Comparison of ENCODE assay signal across 17 cellular contexts in the genomic region with DNA sequence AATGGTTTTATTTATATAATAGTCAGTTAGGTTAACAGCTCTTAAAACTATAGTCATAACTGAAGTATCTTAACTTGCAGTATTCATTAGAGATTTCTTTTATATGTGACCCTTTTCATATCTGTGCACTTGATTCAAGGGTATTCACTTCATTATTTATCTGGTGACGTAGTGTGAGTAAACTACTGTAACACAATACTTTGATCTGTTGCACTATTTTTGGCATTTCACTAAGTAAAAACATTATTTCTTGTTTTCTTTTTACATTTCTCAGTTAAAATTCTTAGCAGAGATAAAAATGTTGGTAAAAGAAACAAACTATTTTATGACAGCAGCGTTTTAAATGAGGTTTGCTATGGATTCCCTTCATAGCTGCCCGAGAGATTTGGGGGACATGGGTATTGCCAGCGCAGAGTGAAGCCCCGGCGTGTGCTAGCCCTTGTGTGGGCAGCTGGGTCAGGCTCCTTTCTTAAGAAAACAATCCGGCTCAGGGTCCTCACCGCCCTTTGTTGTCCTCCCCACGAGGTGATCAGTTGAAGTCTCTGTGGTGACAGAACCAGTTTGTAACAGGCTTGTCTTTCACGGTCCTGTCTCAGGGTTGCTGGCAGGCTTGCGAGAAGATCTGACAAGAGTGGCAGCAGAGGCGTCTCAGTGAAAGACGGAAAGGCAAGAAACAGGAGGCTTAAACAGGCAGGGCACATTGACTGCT.
DNase-seq lines count a peak whose midpoint lies in the region; TF ChIP-seq lines count a peak whose summit lies in the region.
"Had no signal": no experiment of that assay in that cellular context is flagged by ENCODE, and none has a peak within 500 bp of the region (broad histone marks: within the 10 kb centered on the region; RNA-seq: fewer than 3 reads in every experiment).

No MANE protein-coding gene starts in this region.

- H3K27me3 ChIP-seq in Loucy (ENCODE audit: insufficient read depth, low read length, poor library complexity, severe bottlenecking) (no peaks in the 10 kb centered on the region), testis (no peaks in the 10 kb centered on the region)

- peak overlapping the region; percentile 15 for H3K4me2 ChIP-seq in Loucy (ENCODE audit: low read depth, low read length, poor library complexity, severe bottlenecking)
- H3K4me2 ChIP-seq: PC-9 had no signal

- no peak for DNase-seq in coronary artery (ENCODE audit: low spot score)
- peak; percentile 24 for DNase-seq in midbrain (lab: John Stamatoyannopoulos, UW)
- DNase-seq in testis: peak; percentile 16
- no peak for DNase-seq in DMS53 treated with DMSO at 0.1 percent for 48 hours (lab: John Stamatoyannopoulos, UW; ENCODE audit: unreplicated experiment)
- DNase-seq in occipital lobe (lab: John Stamatoyannopoulos, UW): no peak
- no peak for DNase-seq in SHP77 (lab: John Stamatoyannopoulos, UW)
- DNase-seq in stimulated activated CD4-positive, alpha-beta T cell treated with anti-CD3 and anti-CD28 coated beads, Interleukin-4, amount 100 ng/mL, for 1 hour: no peak
- DNase-seq: activated CD4-positive, CD25-positive, alpha-beta regulatory T cell treated with anti-CD3 and anti-CD28 coated beads, Interleukin-2, amount 50 U/mL, for 72 hours; activated naive CD8-positive, alpha-beta T cell treated with anti-CD3 and anti-CD28 coated beads for 36 hours; DMS153; H7; NCI-H510A treated with DMSO at 0.1 percent for 48 hours; PC-9; stimulated activated CD4-positive, alpha-beta T cell treated with anti-CD3 and anti-CD28 coated beads, Interleukin-15, amount 100 ng/mL, for 24 hours; SW 1271 had no signal

- WGBS in testis, 2 donors: 65 to 67% methylated on average over 13 of the region's 13 CpGs

- no peak overlapping the region for H3K9ac ChIP-seq in Loucy (ENCODE audit: low read depth, low read length, poor library complexity, severe bottlenecking)

- intact Hi-C loops in testis (cut with DNase I; ENCODE audit: low total_unique reads): no loop called here

- no peak for TF ChIP-seq CTCF in Loucy (conservative IDR thresholded peaks at IDR 0.05; ENCODE audit: low read length)
- no peak for TF ChIP-seq CTCF in coronary artery (IDR thresholded peaks at IDR 0.05)
- no peak for TF ChIP-seq CTCF in testis (IDR thresholded peaks at IDR 0.05)

- peak overlapping the region in 1 of 2 donors; percentile 60 for H3K27ac ChIP-seq in coronary artery
- no peak overlapping the region for H3K27ac ChIP-seq in testis
- H3K27ac ChIP-seq: ovary, PC-9 had no signal

- no peaks in the 10 kb centered on the region for H3K9me2 ChIP-seq in Loucy (replicated peaks; ENCODE audit: low read depth, low read length)

- TF ChIP-seq POLR2A in testis (IDR thresholded peaks at IDR 0.05): no peak

- no peaks in the 10 kb centered on the region for H3K79me2 ChIP-seq in Loucy (ENCODE audit: insufficient read depth, low read length)

- H3K36me3 ChIP-seq in Loucy (ENCODE audit: insufficient read depth, low read length): no peaks in the 10 kb centered on the region
- no peaks in the 10 kb centered on the region for H3K36me3 ChIP-seq in testis (ENCODE audit: low read depth, missing control alignments)
- H3K36me3 ChIP-seq: ovary had no signal

- H4K20me1 ChIP-seq in Loucy (ENCODE audit: insufficient read depth, low read length, poor library complexity, severe bottlenecking): no peaks in the 10 kb centered on the region

- peaks cover 17% of the 10 kb centered on the region for H3K4me1 ChIP-seq in Loucy (ENCODE audit: insufficient read depth, low read length, poor library complexity, severe bottlenecking)
- no peaks in the 10 kb centered on the region for H3K4me1 ChIP-seq in testis

- no peak overlapping the region for H2AFZ ChIP-seq in Loucy (ENCODE audit: low read length)
- H2AFZ ChIP-seq: PC-9 had no signal

- H3K4me3 ChIP-seq in Loucy (ENCODE audit: low read length, poor library complexity, severe bottlenecking) (no peak overlapping the region), coronary artery (peak overlapping the region; percentile 41), testis (no peak overlapping the region)
- H3K4me3 ChIP-seq: ovary, PC-9 had no signal

- no peaks in the 10 kb centered on the region for H3F3A ChIP-seq in Loucy (ENCODE audit: low read depth)

- no peaks in the 10 kb centered on the region for H3K9me3 ChIP-seq in Loucy (ENCODE audit: insufficient read depth, low read depth, low read length)
- H3K9me3 ChIP-seq in testis: no peaks in the 10 kb centered on the region
- H3K9me3 ChIP-seq: ovary had no signal

Comparison
In these comparisons a context has a peak if more than half of its experiments do, and no peak if none do; other contexts are left out.
1. DNase-seq: peak in midbrain (single experiment) and testis (single experiment); none in coronary artery (single experiment), DMS53 treated with DMSO at 0.1 percent for 48 hours (single experiment), occipital lobe (single experiment), SHP77 (0 of 2) and stimulated activated CD4-positive, alpha-beta T cell treated with anti-CD3 and anti-CD28 coated beads, Interleukin-4, amount 100 ng/mL, for 1 hour (single experiment).